In the genomic region with DNA sequence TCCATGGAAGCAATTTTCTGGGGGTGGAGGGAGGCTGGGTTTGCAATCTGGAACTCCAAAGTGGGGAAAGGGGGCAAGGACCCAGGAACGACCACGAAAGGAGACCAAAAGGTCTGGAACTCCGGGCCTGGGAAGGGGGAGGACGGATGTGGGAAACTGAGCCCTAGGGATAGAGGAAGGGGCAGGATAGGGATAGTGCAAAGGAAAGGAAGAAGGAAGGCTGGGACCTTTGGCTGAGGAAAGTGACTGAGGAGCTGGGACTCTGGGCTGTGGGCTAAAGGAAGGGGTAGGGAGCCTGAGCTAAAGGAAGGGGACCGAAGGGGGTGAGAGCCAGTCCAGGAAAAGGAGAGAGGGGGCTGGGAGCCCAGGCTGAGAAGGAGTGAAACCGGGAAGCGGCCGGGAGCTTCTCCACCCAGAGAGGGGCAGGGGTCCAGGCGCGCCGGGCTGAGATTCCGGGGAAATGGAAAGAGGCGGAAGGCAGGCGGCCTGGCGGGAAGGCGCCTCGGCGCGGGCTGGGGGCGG, we compare ENCODE assay signal across 8 cellular contexts. TPM values are rescaled to one million over a fixed set of nuclear protein-coding genes. Genes with fewer than 3 reads are reported as not detected.
A peak's percentile ranks its signal among the peaks of the same experiment; 100 is the strongest.
DNase-seq lines count a peak whose midpoint lies in the region; ATAC-seq and TF ChIP-seq lines count a peak whose summit lies in the region.

No MANE protein-coding gene starts in this region.

- H3K4me1 ChIP-seq in foreskin keratinocyte = no peaks in the 10 kb centered on the region

- peak overlapping the region; percentile 65 for H3K4me3 ChIP-seq in skeletal muscle cell (ENCODE audit: low read depth, low read length)

- H3K27ac ChIP-seq in foreskin keratinocyte = peak overlapping the region; percentile 68

- TF ChIP-seq CTCF in foreskin keratinocyte (conservative IDR thresholded peaks at IDR 0.05) = no peak

- no peaks in the 10 kb centered on the region for H3K27me3 ChIP-seq in foreskin keratinocyte

- ATAC-seq in GM21737 (IDR thresholded peaks at IDR 0.05; ENCODE audit: unreplicated experiment) (peak; percentile 8), SK-N-SH treated with all-trans-retinoic acid at 6 μM for 48 hours (peak; percentile 24), foreskin keratinocyte (no peak), HG03571 (IDR thresholded peaks at IDR 0.05; ENCODE audit: unreplicated experiment) (no peak), HG03159 (IDR thresholded peaks at IDR 0.05; ENCODE audit: unreplicated experiment) (no peak), GM21825 (IDR thresholded peaks at IDR 0.05; ENCODE audit: unreplicated experiment) (no peak)

- DNase-seq in foreskin keratinocyte = no peak
- no peak for DNase-seq in skeletal muscle cell (ENCODE audit: low read depth)
- no peak for DNase-seq in activated CD8-positive, alpha-beta memory T cell treated with anti-CD3 and anti-CD28 coated beads, Interleukin-2, amount 50 U/mL, for 48 hours

TF ChIP-seq in SK-N-SH treated with all-trans-retinoic acid at 6 μM for 48 hours, 23 proteins besides CTCF, POLR2A, EP300 and RAD21:
- TF ChIP-seq GLIS3 (CRISPR knock-in tag; IDR thresholded peaks at IDR 0.05) = no peak
- TF ChIP-seq ESRRG (CRISPR knock-in tag; IDR thresholded peaks at IDR 0.05) = no peak
- no peak for TF ChIP-seq BACH2 (CRISPR knock-in tag; IDR thresholded peaks at IDR 0.05; ENCODE audit: borderline replicate concordance)
- TF ChIP-seq, protein P1, sequence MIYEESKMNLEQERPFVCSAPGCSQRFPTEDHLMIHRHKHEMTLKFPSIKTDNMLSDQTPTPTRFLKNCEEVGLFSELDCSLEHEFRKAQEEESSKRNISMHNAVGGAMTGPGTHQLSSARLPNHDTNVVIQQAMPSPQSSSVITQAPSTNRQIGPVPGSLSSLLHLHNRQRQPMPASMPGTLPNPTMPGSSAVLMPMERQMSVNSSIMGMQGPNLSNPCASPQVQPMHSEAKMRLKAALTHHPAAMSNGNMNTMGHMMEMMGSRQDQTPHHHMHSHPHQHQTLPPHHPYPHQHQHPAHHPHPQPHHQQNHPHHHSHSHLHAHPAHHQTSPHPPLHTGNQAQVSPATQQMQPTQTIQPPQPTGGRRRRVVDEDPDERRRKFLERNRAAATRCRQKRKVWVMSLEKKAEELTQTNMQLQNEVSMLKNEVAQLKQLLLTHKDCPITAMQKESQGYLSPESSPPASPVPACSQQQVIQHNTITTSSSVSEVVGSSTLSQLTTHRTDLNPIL (CRISPR knock-in tag; IDR thresholded peaks at IDR 0.05; ENCODE audit: low read depth) = no peak
- TF ChIP-seq, protein P2, sequence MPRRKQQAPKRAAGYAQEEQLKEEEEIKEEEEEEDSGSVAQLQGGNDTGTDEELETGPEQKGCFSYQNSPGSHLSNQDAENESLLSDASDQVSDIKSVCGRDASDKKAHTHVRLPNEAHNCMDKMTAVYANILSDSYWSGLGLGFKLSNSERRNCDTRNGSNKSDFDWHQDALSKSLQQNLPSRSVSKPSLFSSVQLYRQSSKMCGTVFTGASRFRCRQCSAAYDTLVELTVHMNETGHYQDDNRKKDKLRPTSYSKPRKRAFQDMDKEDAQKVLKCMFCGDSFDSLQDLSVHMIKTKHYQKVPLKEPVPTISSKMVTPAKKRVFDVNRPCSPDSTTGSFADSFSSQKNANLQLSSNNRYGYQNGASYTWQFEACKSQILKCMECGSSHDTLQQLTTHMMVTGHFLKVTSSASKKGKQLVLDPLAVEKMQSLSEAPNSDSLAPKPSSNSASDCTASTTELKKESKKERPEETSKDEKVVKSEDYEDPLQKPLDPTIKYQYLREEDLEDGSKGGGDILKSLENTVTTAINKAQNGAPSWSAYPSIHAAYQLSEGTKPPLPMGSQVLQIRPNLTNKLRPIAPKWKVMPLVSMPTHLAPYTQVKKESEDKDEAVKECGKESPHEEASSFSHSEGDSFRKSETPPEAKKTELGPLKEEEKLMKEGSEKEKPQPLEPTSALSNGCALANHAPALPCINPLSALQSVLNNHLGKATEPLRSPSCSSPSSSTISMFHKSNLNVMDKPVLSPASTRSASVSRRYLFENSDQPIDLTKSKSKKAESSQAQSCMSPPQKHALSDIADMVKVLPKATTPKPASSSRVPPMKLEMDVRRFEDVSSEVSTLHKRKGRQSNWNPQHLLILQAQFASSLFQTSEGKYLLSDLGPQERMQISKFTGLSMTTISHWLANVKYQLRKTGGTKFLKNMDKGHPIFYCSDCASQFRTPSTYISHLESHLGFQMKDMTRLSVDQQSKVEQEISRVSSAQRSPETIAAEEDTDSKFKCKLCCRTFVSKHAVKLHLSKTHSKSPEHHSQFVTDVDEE (CRISPR knock-in tag; IDR thresholded peaks at IDR 0.05) = no peak
- TF ChIP-seq CSDC2 (CRISPR knock-in tag; IDR thresholded peaks at IDR 0.05) = no peak
- TF ChIP-seq, protein P3, sequence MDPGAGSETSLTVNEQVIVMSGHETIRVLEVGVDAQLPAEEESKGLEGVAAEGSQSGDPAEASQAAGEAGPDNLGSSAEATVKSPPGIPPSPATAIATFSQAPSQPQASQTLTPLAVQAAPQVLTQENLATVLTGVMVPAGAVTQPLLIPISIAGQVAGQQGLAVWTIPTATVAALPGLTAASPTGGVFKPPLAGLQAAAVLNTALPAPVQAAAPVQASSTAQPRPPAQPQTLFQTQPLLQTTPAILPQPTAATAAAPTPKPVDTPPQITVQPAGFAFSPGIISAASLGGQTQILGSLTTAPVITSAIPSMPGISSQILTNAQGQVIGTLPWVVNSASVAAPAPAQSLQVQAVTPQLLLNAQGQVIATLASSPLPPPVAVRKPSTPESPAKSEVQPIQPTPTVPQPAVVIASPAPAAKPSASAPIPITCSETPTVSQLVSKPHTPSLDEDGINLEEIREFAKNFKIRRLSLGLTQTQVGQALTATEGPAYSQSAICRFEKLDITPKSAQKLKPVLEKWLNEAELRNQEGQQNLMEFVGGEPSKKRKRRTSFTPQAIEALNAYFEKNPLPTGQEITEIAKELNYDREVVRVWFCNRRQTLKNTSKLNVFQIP (CRISPR knock-in tag; IDR thresholded peaks at IDR 0.05; ENCODE audit: borderline replicate concordance, low read depth) = no peak
- no peak for TF ChIP-seq TCF4 (CRISPR knock-in tag; IDR thresholded peaks at IDR 0.05; ENCODE audit: borderline replicate concordance)
- TF ChIP-seq ZNF8 (CRISPR knock-in tag; IDR thresholded peaks at IDR 0.05) = no peak
- TF ChIP-seq OSR1 (CRISPR knock-in tag; IDR thresholded peaks at IDR 0.05) = no peak
- TF ChIP-seq SNAI2 (CRISPR knock-in tag; IDR thresholded peaks at IDR 0.05) = no peak
- no peak for TF ChIP-seq ZNF565 (CRISPR knock-in tag; conservative IDR thresholded peaks at IDR 0.05; ENCODE audit: low read depth)
- no peak for TF ChIP-seq ISL1 (CRISPR knock-in tag; IDR thresholded peaks at IDR 0.05)
- TF ChIP-seq, protein P4, sequence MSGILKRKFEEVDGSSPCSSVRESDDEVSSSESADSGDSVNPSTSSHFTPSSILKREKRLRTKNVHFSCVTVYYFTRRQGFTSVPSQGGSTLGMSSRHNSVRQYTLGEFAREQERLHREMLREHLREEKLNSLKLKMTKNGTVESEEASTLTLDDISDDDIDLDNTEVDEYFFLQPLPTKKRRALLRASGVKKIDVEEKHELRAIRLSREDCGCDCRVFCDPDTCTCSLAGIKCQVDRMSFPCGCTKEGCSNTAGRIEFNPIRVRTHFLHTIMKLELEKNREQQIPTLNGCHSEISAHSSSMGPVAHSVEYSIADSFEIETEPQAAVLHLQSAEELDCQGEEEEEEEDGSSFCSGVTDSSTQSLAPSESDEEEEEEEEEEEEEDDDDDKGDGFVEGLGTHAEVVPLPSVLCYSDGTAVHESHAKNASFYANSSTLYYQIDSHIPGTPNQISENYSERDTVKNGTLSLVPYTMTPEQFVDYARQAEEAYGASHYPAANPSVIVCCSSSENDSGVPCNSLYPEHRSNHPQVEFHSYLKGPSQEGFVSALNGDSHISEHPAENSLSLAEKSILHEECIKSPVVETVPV (CRISPR knock-in tag; IDR thresholded peaks at IDR 0.05) = no peak
- TF ChIP-seq, protein P5, sequence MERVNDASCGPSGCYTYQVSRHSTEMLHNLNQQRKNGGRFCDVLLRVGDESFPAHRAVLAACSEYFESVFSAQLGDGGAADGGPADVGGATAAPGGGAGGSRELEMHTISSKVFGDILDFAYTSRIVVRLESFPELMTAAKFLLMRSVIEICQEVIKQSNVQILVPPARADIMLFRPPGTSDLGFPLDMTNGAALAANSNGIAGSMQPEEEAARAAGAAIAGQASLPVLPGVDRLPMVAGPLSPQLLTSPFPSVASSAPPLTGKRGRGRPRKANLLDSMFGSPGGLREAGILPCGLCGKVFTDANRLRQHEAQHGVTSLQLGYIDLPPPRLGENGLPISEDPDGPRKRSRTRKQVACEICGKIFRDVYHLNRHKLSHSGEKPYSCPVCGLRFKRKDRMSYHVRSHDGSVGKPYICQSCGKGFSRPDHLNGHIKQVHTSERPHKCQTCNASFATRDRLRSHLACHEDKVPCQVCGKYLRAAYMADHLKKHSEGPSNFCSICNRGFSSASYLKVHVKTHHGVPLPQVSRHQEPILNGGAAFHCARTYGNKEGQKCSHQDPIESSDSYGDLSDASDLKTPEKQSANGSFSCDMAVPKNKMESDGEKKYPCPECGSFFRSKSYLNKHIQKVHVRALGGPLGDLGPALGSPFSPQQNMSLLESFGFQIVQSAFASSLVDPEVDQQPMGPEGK (CRISPR knock-in tag; IDR thresholded peaks at IDR 0.05; ENCODE audit: borderline replicate concordance) = no peak
- TF ChIP-seq ZNF70 (CRISPR knock-in tag; IDR thresholded peaks at IDR 0.05) = no peak
- TF ChIP-seq RARB (CRISPR knock-in tag; IDR thresholded peaks at IDR 0.05) = no peak
- no peak for TF ChIP-seq TOX (CRISPR knock-in tag; IDR thresholded peaks at IDR 0.05; ENCODE audit: borderline replicate concordance)

RNA-seq across cellular contexts. Expression of a gene that starts 0.4 kb away (rescaled TPM):
- total RNA-seq in foreskin keratinocyte = 25.0 and 29.8 TPM in 2 replicates
- 40.2 and 44.5 TPM in 2 replicates for polyA plus RNA-seq in foreskin keratinocyte

Comparison
In these comparisons a context has a peak if more than half of its experiments do, and no peak if none do; other contexts are left out.
1. ATAC-seq: peak in GM21737 (single experiment) and SK-N-SH treated with all-trans-retinoic acid at 6 μM for 48 hours (single experiment); none in foreskin keratinocyte (single experiment), HG03571 (single experiment), HG03159 (single experiment) and GM21825 (single experiment).